2 cellular contexts compared by ENCODE assay signal in the genomic region with DNA sequence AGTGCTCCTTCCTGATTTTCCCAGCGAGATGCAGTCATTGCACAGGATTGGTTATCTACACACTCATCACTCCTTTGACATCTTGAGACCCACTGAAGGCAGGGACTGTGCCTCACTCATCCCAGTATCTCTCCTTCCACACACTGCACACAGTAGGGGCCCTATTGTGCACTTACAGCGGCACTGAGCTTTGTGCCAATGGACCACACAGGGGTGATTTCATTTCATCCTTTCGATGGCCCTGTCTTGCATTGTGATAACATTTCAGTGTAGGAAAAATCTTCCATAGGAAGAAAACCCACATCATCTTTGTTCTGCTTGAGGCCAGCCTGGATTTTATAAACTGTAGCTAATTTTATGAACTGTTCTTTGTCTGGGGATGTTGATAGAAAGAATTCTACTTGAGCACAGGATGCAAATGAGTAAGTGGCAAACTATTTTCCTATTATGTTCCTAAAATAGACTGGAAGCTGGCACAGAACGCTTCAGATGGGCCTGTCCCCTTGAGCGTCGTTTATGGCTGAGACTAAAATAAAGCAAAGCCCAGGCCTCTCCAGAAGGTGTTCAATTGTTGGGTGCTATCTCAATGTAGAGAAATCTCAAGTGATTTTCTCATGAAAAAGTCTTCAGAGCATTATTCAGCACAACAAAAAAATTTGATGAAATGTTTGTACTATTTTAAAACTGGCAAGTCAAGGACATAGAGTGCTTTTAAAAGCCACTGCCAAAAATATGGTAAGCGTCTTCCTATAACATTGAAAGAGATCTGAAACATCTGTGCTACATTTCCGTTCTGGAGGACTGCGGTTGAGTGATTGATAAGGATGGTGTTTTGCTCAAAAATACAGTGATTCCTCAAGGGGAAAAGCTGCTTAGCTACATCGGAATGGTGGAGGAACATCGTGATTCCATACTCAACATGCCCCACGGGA.
TF ChIP-seq lines count a peak whose summit lies in the region.

No MANE protein-coding gene starts in this region.

TF ChIP-seq in endothelial cell of umbilical vein, 7 proteins besides CTCF, POLR2A, EP300 and RAD21:
- TF ChIP-seq POLR2AphosphoS5 (IDR thresholded peaks at IDR 0.05; ENCODE audit: insufficient read depth, low read depth, low read length) (peak; percentile 39), JUN (IDR thresholded peaks at IDR 0.05; ENCODE audit: borderline replicate concordance, insufficient read depth, insufficient read length, low read depth) (peak; percentile 88), GATA2 (IDR thresholded peaks at IDR 0.05; ENCODE audit: insufficient read depth, insufficient read length, low read depth, low read length) (peak; percentile 38), MYC (IDR thresholded peaks at IDR 0.05; ENCODE audit: low read depth, low read length) (no peak), FOS (IDR thresholded peaks at IDR 0.05; ENCODE audit: borderline replicate concordance, insufficient read depth, low read length) (peak; percentile 66), EZH2 (IDR thresholded peaks at IDR 0.05; ENCODE audit: borderline replicate concordance, low read depth, low read length, severe bottlenecking) (no peak)
- TF ChIP-seq, protein P1, sequence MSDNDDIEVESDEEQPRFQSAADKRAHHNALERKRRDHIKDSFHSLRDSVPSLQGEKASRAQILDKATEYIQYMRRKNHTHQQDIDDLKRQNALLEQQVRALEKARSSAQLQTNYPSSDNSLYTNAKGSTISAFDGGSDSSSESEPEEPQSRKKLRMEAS (IDR thresholded peaks at IDR 0.05; ENCODE audit: insufficient read depth, insufficient read length) = peak; percentile 27

TF ChIP-seq in neural cell, 6 proteins besides CTCF, POLR2A, EP300 and RAD21:
- TF ChIP-seq, protein P2, sequence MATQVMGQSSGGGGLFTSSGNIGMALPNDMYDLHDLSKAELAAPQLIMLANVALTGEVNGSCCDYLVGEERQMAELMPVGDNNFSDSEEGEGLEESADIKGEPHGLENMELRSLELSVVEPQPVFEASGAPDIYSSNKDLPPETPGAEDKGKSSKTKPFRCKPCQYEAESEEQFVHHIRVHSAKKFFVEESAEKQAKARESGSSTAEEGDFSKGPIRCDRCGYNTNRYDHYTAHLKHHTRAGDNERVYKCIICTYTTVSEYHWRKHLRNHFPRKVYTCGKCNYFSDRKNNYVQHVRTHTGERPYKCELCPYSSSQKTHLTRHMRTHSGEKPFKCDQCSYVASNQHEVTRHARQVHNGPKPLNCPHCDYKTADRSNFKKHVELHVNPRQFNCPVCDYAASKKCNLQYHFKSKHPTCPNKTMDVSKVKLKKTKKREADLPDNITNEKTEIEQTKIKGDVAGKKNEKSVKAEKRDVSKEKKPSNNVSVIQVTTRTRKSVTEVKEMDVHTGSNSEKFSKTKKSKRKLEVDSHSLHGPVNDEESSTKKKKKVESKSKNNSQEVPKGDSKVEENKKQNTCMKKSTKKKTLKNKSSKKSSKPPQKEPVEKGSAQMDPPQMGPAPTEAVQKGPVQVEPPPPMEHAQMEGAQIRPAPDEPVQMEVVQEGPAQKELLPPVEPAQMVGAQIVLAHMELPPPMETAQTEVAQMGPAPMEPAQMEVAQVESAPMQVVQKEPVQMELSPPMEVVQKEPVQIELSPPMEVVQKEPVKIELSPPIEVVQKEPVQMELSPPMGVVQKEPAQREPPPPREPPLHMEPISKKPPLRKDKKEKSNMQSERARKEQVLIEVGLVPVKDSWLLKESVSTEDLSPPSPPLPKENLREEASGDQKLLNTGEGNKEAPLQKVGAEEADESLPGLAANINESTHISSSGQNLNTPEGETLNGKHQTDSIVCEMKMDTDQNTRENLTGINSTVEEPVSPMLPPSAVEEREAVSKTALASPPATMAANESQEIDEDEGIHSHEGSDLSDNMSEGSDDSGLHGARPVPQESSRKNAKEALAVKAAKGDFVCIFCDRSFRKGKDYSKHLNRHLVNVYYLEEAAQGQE (IDR thresholded peaks at IDR 0.05; ENCODE audit: borderline replicate concordance) = peak; percentile 90
- peak; percentile 81 for TF ChIP-seq POLR2AphosphoS5 (IDR thresholded peaks at IDR 0.05)
- TF ChIP-seq TAF1 (IDR thresholded peaks at IDR 0.05; ENCODE audit: low read depth) = no peak
